ENCODE assay signal across 1 cellular context in the genomic region with DNA sequence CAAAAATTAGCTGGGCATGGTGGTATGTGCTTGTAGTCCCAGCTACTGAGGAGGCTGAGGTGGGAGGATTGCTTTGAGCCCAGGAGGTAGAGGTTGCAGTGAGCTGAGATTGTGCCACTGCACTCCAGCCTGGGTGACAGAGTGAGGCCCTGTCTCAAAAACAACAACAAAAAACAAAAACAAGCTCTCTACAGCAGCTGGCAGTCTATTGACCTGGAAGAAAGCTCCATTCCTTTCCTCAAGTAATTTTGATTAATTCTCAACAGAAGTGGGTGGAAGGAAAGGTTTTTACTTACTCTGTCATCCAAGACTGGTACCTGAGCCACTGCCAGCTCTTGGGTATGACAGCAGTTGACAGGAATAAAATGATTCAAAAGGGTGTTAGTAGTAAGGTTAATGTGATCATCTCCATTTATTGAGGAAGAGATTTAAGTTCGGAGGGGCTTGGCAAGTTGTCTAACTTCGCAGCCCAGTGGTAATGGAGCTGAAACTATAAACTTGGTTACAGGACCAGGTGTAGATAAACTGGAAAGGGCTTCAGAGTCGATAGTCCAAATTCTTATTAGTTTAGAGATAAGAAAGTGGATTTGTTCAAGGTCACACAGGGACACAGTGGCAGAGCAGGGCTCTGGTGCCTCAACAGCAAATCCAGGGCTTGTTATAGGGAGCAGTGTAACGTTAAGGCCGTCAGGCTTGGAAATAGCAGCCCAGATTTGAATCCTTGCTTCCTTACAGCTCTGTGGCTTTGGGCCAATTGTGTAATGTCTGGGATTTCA.
TF ChIP-seq lines count a peak whose summit lies in the region.

No MANE protein-coding gene starts in this region.

TF ChIP-seq in HepG2, 621 proteins besides CTCF, POLR2A, EP300 and RAD21 (continued from another document and continues in another):
- TF ChIP-seq, protein P1, sequence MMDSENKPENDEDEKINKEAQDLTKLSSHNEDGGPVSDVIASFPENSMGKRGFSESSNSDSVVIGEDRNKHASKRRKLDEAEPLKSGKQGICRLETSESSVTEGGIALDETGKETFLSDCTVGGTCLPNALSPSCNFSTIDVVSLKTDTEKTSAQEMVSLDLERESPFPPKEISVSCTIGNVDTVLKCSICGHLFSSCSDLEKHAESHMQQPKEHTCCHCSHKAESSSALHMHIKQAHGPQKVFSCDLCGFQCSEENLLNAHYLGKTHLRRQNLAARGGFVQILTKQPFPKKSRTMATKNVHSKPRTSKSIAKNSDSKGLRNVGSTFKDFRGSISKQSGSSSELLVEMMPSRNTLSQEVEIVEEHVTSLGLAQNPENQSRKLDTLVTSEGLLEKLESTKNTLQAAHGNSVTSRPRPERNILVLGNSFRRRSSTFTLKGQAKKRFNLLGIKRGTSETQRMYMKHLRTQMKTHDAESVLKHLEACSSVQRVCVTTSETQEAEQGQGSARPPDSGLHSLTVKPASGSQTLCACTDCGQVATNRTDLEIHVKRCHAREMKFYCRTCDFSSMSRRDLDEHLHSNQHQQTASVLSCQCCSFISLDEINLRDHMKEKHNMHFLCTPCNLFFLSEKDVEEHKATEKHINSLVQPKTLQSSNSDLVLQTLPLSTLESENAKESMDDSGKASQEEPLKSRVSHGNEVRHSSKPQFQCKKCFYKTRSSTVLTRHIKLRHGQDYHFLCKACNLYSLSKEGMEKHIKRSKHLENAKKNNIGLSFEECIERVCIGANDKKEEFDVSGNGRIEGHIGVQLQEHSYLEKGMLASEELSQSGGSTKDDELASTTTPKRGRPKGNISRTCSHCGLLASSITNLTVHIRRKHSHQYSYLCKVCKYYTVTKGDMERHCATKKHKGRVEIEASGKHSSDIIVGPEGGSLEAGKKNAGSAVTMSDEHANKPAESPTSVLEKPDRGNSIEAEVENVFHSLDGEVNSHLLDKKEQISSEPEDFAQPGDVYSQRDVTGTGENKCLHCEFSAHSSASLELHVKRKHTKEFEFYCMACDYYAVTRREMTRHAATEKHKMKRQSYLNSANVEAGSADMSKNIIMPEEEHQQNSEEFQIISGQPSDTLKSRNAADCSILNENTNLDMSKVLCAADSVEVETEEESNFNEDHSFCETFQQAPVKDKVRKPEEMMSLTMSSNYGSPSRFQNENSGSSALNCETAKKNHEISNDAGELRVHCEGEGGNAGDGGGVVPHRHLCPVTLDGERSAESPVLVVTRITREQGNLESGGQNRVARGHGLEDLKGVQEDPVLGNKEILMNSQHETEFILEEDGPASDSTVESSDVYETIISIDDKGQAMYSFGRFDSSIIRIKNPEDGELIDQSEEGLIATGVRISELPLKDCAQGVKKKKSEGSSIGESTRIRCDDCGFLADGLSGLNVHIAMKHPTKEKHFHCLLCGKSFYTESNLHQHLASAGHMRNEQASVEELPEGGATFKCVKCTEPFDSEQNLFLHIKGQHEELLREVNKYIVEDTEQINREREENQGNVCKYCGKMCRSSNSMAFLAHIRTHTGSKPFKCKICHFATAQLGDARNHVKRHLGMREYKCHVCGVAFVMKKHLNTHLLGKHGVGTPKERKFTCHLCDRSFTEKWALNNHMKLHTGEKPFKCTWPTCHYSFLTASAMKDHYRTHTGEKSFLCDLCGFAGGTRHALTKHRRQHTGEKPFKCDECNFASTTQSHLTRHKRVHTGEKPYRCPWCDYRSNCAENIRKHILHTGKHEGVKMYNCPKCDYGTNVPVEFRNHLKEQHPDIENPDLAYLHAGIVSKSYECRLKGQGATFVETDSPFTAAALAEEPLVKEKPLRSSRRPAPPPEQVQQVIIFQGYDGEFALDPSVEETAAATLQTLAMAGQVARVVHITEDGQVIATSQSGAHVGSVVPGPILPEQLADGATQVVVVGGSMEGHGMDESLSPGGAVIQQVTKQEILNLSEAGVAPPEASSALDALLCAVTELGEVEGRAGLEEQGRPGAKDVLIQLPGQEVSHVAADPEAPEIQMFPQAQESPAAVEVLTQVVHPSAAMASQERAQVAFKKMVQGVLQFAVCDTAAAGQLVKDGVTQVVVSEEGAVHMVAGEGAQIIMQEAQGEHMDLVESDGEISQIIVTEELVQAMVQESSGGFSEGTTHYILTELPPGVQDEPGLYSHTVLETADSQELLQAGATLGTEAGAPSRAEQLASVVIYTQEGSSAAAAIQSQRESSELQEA (CRISPR knock-in tag; IDR thresholded peaks at IDR 0.05; ENCODE audit: not compliant biosample characterization) = no peak
- no peak for TF ChIP-seq ATF7-NPFF (CRISPR knock-in tag; IDR thresholded peaks at IDR 0.05; ENCODE audit: low read depth)
- TF ChIP-seq RELA (CRISPR knock-in tag; IDR thresholded peaks at IDR 0.05) = no peak
- TF ChIP-seq, protein P2, sequence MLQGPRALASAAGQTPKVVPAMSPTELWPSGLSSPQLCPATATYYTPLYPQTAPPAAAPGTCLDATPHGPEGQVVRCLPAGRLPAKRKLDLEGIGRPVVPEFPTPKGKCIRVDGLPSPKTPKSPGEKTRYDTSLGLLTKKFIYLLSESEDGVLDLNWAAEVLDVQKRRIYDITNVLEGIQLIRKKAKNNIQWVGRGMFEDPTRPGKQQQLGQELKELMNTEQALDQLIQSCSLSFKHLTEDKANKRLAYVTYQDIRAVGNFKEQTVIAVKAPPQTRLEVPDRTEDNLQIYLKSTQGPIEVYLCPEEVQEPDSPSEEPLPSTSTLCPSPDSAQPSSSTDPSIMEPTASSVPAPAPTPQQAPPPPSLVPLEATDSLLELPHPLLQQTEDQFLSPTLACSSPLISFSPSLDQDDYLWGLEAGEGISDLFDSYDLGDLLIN (CRISPR knock-in tag; IDR thresholded peaks at IDR 0.05; ENCODE audit: borderline replicate concordance) = no peak
- TF ChIP-seq XBP1 (CRISPR knock-in tag; IDR thresholded peaks at IDR 0.05) = no peak
- TF ChIP-seq ZMYM3 (CRISPR knock-in tag; IDR thresholded peaks at IDR 0.05) = no peak
- TF ChIP-seq ZBTB7A (CRISPR knock-in tag; IDR thresholded peaks at IDR 0.05) = peak; percentile 32; the same call in 1 of the 2 replicates
- TF ChIP-seq ZBTB42 (CRISPR knock-in tag; IDR thresholded peaks at IDR 0.05) = 0 out of 2 replicates have a peak, but pooled peaks have one; percentile 59
- no peak for TF ChIP-seq ZNF496 (CRISPR knock-in tag; IDR thresholded peaks at IDR 0.05; ENCODE audit: insufficient replicate concordance)
- TF ChIP-seq SSRP1 (CRISPR knock-in tag; IDR thresholded peaks at IDR 0.05) = peak; percentile 5; the same call in 1 of the 2 replicates
- TF ChIP-seq SUZ12 (IDR thresholded peaks at IDR 0.05; ENCODE audit: low read depth, low read length) = no peak
- TF ChIP-seq, protein P3, sequence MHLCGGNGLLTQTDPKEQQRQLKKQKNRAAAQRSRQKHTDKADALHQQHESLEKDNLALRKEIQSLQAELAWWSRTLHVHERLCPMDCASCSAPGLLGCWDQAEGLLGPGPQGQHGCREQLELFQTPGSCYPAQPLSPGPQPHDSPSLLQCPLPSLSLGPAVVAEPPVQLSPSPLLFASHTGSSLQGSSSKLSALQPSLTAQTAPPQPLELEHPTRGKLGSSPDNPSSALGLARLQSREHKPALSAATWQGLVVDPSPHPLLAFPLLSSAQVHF (CRISPR knock-in tag; IDR thresholded peaks at IDR 0.05) = no peak
- TF ChIP-seq FOXA1 (IDR thresholded peaks at IDR 0.05) = no peak
- no peak for TF ChIP-seq FOXA1 (CRISPR knock-in tag; IDR thresholded peaks at IDR 0.05)
- no peak for TF ChIP-seq GLI4 (CRISPR knock-in tag; IDR thresholded peaks at IDR 0.05; ENCODE audit: borderline replicate concordance)
- no peak for TF ChIP-seq MBNL3 (CRISPR knock-in tag; conservative IDR thresholded peaks at IDR 0.05)
- TF ChIP-seq ELF4 (CRISPR knock-in tag; IDR thresholded peaks at IDR 0.05; ENCODE audit: borderline replicate concordance) = no peak
- 0 out of 2 replicates have a peak, but pooled peaks have one; percentile 21 for TF ChIP-seq JUND (CRISPR knock-in tag; IDR thresholded peaks at IDR 0.05)
- no peak for TF ChIP-seq ZFP1 (CRISPR knock-in tag; IDR thresholded peaks at IDR 0.05)
- TF ChIP-seq ZNF674 (CRISPR knock-in tag; IDR thresholded peaks at IDR 0.05; ENCODE audit: low read depth) = no peak
- no peak for TF ChIP-seq HNRNPH1 (optimal IDR thresholded peaks at IDR 0.05; ENCODE audit: low read depth, low read length)
- TF ChIP-seq ZNF841 (CRISPR knock-in tag; IDR thresholded peaks at IDR 0.05; ENCODE audit: borderline replicate concordance) = no peak
- no peak for TF ChIP-seq ZC3H4 (CRISPR knock-in tag; IDR thresholded peaks at IDR 0.05; ENCODE audit: borderline replicate concordance)
- TF ChIP-seq ZFP36 (IDR thresholded peaks at IDR 0.05; ENCODE audit: borderline replicate concordance, low read depth, low read length, partially characterized antibody) = no peak
- TF ChIP-seq NBN (conservative IDR thresholded peaks at IDR 0.05) = no peak
- TF ChIP-seq ZNF672 (CRISPR knock-in tag; IDR thresholded peaks at IDR 0.05) = no peak
- TF ChIP-seq REXO4 (CRISPR knock-in tag; IDR thresholded peaks at IDR 0.05; ENCODE audit: borderline replicate concordance) = no peak
- TF ChIP-seq MIER2 (CRISPR knock-in tag; IDR thresholded peaks at IDR 0.05) = no peak
- peak; percentile 22; the same call in 1 of the 2 replicates for TF ChIP-seq GTF3A (CRISPR knock-in tag; conservative IDR thresholded peaks at IDR 0.05)
- TF ChIP-seq ZNF720 (CRISPR knock-in tag; IDR thresholded peaks at IDR 0.05) = no peak
- no peak for TF ChIP-seq SP1 (IDR thresholded peaks at IDR 0.05)
- no peak for TF ChIP-seq SP1 (CRISPR knock-in tag; IDR thresholded peaks at IDR 0.05)
- TF ChIP-seq CREB1 (IDR thresholded peaks at IDR 0.05) = no peak
- TF ChIP-seq CREB1 (CRISPR knock-in tag; IDR thresholded peaks at IDR 0.05) = peak; percentile 57
- peak in 1 of 2 experiments; percentile 37; a peak in 1 of 4 replicates for TF ChIP-seq KLF16 (CRISPR knock-in tag; IDR thresholded peaks at IDR 0.05)
- no peak for TF ChIP-seq KDM5B (CRISPR knock-in tag; IDR thresholded peaks at IDR 0.05; ENCODE audit: borderline replicate concordance)
- TF ChIP-seq RFX1 (IDR thresholded peaks at IDR 0.05) = no peak
- TF ChIP-seq ZNF850 (CRISPR knock-in tag; conservative IDR thresholded peaks at IDR 0.05) = no peak
- TF ChIP-seq, protein P4, sequence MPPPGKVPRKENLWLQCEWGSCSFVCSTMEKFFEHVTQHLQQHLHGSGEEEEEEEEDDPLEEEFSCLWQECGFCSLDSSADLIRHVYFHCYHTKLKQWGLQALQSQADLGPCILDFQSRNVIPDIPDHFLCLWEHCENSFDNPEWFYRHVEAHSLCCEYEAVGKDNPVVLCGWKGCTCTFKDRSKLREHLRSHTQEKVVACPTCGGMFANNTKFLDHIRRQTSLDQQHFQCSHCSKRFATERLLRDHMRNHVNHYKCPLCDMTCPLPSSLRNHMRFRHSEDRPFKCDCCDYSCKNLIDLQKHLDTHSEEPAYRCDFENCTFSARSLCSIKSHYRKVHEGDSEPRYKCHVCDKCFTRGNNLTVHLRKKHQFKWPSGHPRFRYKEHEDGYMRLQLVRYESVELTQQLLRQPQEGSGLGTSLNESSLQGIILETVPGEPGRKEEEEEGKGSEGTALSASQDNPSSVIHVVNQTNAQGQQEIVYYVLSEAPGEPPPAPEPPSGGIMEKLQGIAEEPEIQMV (CRISPR knock-in tag; IDR thresholded peaks at IDR 0.05; ENCODE audit: low read depth) = no peak
- TF ChIP-seq, protein P5, sequence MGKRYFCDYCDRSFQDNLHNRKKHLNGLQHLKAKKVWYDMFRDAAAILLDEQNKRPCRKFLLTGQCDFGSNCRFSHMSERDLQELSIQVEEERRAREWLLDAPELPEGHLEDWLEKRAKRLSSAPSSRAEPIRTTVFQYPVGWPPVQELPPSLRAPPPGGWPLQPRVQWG (CRISPR knock-in tag; IDR thresholded peaks at IDR 0.05; ENCODE audit: borderline replicate concordance, low read depth) = no peak
- TF ChIP-seq, protein P6, sequence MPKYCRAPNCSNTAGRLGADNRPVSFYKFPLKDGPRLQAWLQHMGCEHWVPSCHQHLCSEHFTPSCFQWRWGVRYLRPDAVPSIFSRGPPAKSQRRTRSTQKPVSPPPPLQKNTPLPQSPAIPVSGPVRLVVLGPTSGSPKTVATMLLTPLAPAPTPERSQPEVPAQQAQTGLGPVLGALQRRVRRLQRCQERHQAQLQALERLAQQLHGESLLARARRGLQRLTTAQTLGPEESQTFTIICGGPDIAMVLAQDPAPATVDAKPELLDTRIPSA (CRISPR knock-in tag; IDR thresholded peaks at IDR 0.05; ENCODE audit: borderline replicate concordance) = no peak
- peak; percentile 47; the same call in 1 of the 2 replicates for TF ChIP-seq MEF2D (CRISPR knock-in tag; IDR thresholded peaks at IDR 0.05)
- TF ChIP-seq, protein P7, sequence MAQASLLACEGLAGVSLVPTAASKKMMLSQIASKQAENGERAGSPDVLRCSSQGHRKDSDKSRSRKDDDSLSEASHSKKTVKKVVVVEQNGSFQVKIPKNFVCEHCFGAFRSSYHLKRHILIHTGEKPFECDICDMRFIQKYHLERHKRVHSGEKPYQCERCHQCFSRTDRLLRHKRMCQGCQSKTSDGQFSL (CRISPR knock-in tag; IDR thresholded peaks at IDR 0.05) = no peak
- TF ChIP-seq, protein P8, sequence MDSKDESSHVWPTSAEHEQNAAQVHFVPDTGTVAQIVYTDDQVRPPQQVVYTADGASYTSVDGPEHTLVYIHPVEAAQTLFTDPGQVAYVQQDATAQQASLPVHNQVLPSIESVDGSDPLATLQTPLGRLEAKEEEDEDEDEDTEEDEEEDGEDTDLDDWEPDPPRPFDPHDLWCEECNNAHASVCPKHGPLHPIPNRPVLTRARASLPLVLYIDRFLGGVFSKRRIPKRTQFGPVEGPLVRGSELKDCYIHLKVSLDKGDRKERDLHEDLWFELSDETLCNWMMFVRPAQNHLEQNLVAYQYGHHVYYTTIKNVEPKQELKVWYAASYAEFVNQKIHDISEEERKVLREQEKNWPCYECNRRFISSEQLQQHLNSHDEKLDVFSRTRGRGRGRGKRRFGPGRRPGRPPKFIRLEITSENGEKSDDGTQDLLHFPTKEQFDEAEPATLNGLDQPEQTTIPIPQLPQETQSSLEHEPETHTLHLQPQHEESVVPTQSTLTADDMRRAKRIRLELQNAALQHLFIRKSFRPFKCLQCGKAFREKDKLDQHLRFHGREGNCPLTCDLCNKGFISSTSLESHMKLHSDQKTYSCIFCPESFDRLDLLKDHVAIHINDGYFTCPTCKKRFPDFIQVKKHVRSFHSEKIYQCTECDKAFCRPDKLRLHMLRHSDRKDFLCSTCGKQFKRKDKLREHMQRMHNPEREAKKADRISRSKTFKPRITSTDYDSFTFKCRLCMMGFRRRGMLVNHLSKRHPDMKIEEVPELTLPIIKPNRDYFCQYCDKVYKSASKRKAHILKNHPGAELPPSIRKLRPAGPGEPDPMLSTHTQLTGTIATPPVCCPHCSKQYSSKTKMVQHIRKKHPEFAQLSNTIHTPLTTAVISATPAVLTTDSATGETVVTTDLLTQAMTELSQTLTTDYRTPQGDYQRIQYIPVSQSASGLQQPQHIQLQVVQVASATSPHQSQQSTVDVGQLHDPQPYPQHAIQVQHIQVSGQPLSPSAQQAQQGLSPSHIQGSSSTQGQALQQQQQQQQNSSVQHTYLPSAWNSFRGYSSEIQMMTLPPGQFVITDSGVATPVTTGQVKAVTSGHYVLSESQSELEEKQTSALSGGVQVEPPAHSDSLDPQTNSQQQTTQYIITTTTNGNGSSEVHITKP (CRISPR knock-in tag; IDR thresholded peaks at IDR 0.05; ENCODE audit: low read depth) = no peak
- TF ChIP-seq KLF6 (CRISPR knock-in tag; IDR thresholded peaks at IDR 0.05) = no peak
- TF ChIP-seq, protein P9, sequence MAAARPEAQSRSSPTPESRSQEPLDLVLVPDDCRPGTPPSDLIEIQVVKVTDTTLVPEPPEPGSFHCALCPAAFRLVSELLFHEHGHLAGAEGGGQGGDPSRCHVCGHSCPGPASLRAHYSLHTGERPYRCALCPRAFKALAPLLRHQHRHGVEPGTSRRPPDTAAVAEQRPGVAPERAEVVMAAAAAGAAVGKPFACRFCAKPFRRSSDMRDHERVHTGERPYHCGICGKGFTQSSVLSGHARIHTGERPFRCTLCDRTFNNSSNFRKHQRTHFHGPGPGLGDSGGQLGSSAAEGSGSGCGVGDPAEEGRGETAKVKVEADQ (CRISPR knock-in tag; IDR thresholded peaks at IDR 0.05; ENCODE audit: borderline replicate concordance) = no peak
- TF ChIP-seq JDP2 (CRISPR knock-in tag; IDR thresholded peaks at IDR 0.05; ENCODE audit: borderline replicate concordance) = no peak
- TF ChIP-seq ZNF292 (CRISPR knock-in tag; IDR thresholded peaks at IDR 0.05; ENCODE audit: borderline replicate concordance, low read depth) = no peak
